ENCODE assay signal across 11 cellular contexts in genomic region chr7:84529480-84530205, GRCh38.
DNase-seq lines count a peak whose midpoint lies in the region; ATAC-seq, FAIRE-seq and TF ChIP-seq lines count a peak whose summit lies in the region.
"Had no signal": no experiment of that assay in that cellular context is flagged by ENCODE, and none has a peak within 500 bp of the region (broad histone marks: within the 10 kb centered on the region; RNA-seq: fewer than 3 reads in every experiment).

No MANE protein-coding gene starts in this region.

- no peak for ATAC-seq in activated CD8-positive, alpha-beta memory T cell treated with anti-CD3 and anti-CD28 coated beads, Interleukin-2, amount 10 ng/mL, durations not matched to agents 7 days and 5 days
- ATAC-seq in GM18858 (IDR thresholded peaks at IDR 0.05; ENCODE audit: unreplicated experiment): no peak
- ATAC-seq: K562 had no signal

- peaks cover 9% of the 10 kb centered on the region for H3K9me3 Mint-ChIP-seq in activated CD8-positive, alpha-beta memory T cell treated with anti-CD3 and anti-CD28 coated beads, Interleukin-2, amount 10 ng/mL, durations not matched to agents 7 days and 5 days (ENCODE audit: low read depth)
- H3K9me3 Mint-ChIP-seq: nephron had no signal

- FAIRE-seq in HTR-8/SVneo (lab: Jason Lieb, UNC): no peak
- FAIRE-seq: GM18507, K562 had no signal

- CTCF ChIA-PET in activated CD8-positive, alpha-beta memory T cell treated with anti-CD3 and anti-CD28 coated beads, Interleukin-2, amount 10 ng/mL, durations not matched to agents 7 days and 5 days (lab: Charles Lee): no interaction called here

- H3K4me1 Mint-ChIP-seq in activated CD8-positive, alpha-beta memory T cell treated with anti-CD3 and anti-CD28 coated beads, Interleukin-2, amount 10 ng/mL, durations not matched to agents 7 days and 5 days: no peaks in the 10 kb centered on the region
- H3K4me1 Mint-ChIP-seq: nephron had no signal

- no peak overlapping the region for H3K4me3 Mint-ChIP-seq in activated CD8-positive, alpha-beta memory T cell treated with anti-CD3 and anti-CD28 coated beads, Interleukin-2, amount 10 ng/mL, durations not matched to agents 7 days and 5 days
- H3K4me3 Mint-ChIP-seq: nephron had no signal

- TF ChIP-seq CTCF in AG09309 (IDR thresholded peaks at IDR 0.05; ENCODE audit: control insufficient read depth, insufficient read depth, low read depth, low read length, missing control alignments): no peak

- H3K27ac Mint-ChIP-seq in activated CD8-positive, alpha-beta memory T cell treated with anti-CD3 and anti-CD28 coated beads, Interleukin-2, amount 10 ng/mL, durations not matched to agents 7 days and 5 days: no peak overlapping the region
- H3K27ac Mint-ChIP-seq: nephron had no signal

- no peak overlapping the region for H3K4me3 ChIP-seq in AG09309 (ENCODE audit: control insufficient read depth, low read depth, low read length)
- H3K4me3 ChIP-seq: K562 had no signal

- DNase-seq in AG09309 (ENCODE audit: low read depth): peak; percentile 61
- DNase-seq in HTR-8/SVneo (ENCODE audit: insufficient read length, low spot score): peak; percentile 3
- peak; percentile 91 for DNase-seq in amniotic epithelial cell (ENCODE audit: low read depth)
- peak; percentile 84 for DNase-seq in kidney tubule cell (ENCODE audit: low spot score)
- no peak for DNase-seq in effector CD8-positive, alpha-beta T cell (lab: John Stamatoyannopoulos, UW)
- no peak for DNase-seq in medulla oblongata (ENCODE audit: extremely low spot score)
- DNase-seq in activated CD8-positive, alpha-beta memory T cell treated with anti-CD3 and anti-CD28 coated beads, Interleukin-2, amount 10 ng/mL, durations not matched to agents 7 days and 5 days: no peak

- H3K36me3 Mint-ChIP-seq in activated CD8-positive, alpha-beta memory T cell treated with anti-CD3 and anti-CD28 coated beads, Interleukin-2, amount 10 ng/mL, durations not matched to agents 7 days and 5 days: no peaks in the 10 kb centered on the region

- no peaks in the 10 kb centered on the region for H3K27me3 Mint-ChIP-seq in activated CD8-positive, alpha-beta memory T cell treated with anti-CD3 and anti-CD28 coated beads, Interleukin-2, amount 10 ng/mL, durations not matched to agents 7 days and 5 days

Comparison
In these comparisons a context has a peak if more than half of its experiments do, and no peak if none do; other contexts are left out.
1. DNase-seq: peak in AG09309 (single experiment), HTR-8/SVneo (single experiment), amniotic epithelial cell (single experiment) and kidney tubule cell (single experiment); none in effector CD8-positive, alpha-beta T cell (single experiment), medulla oblongata (single experiment) and activated CD8-positive, alpha-beta memory T cell treated with anti-CD3 and anti-CD28 coated beads, Interleukin-2, amount 10 ng/mL, durations not matched to agents 7 days and 5 days (single experiment).